Comparison of ENCODE assay signal across 8 cellular contexts in the genomic region with DNA sequence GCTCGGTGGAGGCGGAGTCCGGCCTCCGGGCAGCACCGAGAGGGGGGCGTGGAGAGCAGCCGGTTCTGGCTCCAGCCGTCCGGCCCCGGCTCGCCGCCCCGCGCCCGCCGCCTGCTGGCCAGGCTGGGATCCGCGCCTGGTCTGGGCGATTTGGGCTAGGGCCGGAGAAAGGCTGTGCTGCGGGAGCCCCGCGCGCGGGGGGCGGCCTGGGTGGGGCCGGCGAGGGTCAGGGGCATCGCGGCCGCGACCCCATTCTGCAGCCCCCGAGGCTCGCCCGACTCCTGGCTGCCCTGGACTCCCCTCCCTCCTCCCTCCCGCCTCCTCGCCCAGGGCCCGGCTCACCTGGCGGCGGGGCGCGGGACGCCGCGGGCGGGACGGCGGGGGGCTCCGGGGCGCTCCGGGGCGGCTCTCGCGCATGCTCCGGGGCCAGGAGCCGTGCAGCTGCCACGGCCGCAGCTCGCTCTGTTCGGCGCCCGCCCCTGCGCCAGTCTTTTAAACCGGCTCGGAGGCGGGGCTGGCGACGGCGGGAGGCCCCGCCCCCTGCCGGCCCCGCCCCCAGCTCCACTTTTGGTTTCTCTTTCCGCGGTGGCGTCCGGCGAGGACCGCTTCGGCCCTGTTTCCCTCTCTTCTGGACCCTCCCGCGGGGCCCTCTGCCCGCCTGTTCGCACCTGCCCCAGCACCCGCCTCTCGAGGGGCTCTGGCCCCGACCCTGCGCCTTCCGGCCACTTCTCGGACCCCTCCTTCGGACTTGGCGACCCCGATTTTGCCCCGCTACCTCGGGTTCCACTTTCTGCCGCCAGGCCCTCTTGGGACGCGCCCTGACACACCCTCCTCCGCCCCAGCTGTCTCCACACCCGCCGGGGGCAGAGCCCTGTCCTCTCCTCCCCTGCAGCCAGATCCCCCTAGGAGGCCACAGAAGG. TPM values are rescaled to one million over a fixed set of nuclear protein-coding genes. Genes with fewer than 3 reads are reported as not detected.
DNase-seq lines count a peak whose midpoint lies in the region; TF ChIP-seq lines count a peak whose summit lies in the region.

A gene with protein sequence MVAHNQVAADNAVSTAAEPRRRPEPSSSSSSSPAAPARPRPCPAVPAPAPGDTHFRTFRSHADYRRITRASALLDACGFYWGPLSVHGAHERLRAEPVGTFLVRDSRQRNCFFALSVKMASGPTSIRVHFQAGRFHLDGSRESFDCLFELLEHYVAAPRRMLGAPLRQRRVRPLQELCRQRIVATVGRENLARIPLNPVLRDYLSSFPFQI (minus strand): TSS at position 468 of the 920 bp plus-strand sequence. CDS start 726 bp downstream, outside the sequence.

- H3K36me3 ChIP-seq in Loucy (ENCODE audit: insufficient read depth, low read length) = no peaks in the 10 kb centered on the region
- no peaks in the 10 kb centered on the region for H3K36me3 ChIP-seq in SK-N-MC (ENCODE audit: insufficient read depth, low read length)
- H3K36me3 ChIP-seq in testis (ENCODE audit: low read depth, missing control alignments) = no peaks in the 10 kb centered on the region

- no peak within 1 kb of the TSS for H2AFZ ChIP-seq in H9 (ENCODE audit: low read length)
- peak within 1 kb of the TSS; percentile 86; the same call in 1 of the 2 replicates for H2AFZ ChIP-seq in Loucy (ENCODE audit: low read length)

- H3K9me2 ChIP-seq in Loucy (replicated peaks; ENCODE audit: low read depth, low read length) = no peaks in the 10 kb centered on the region

- H3K27me3 ChIP-seq in H9 (ENCODE audit: insufficient read depth, low read length) (no peaks in the 10 kb centered on the region), Loucy (ENCODE audit: insufficient read depth, low read length, poor library complexity, severe bottlenecking) (no peaks in the 10 kb centered on the region), testis (no peaks in the 10 kb centered on the region)

- H2AK5ac ChIP-seq in H9 (ENCODE audit: insufficient read length, low read length) = no peak within 1 kb of the TSS

- H3K9me3 Mint-ChIP-seq in H9 = no peaks in the 10 kb centered on the region
- peaks cover 11% of the 10 kb centered on the region for H3K9me3 Mint-ChIP-seq in glutamatergic neuron (ENCODE audit: unreplicated experiment)
- H3K9me3 Mint-ChIP-seq in osteocyte (ENCODE audit: unreplicated experiment) = no peaks in the 10 kb centered on the region

- TF ChIP-seq CTCF in H9 (conservative IDR thresholded peaks at IDR 0.05) (peak; percentile 96), Loucy (conservative IDR thresholded peaks at IDR 0.05; ENCODE audit: low read length) (peak; percentile 51), glutamatergic neuron (IDR thresholded peaks at IDR 0.05; ENCODE audit: partially characterized antibody, unreplicated experiment) (peak; percentile 99), osteocyte (IDR thresholded peaks at IDR 0.05) (peak; percentile 96), testis (IDR thresholded peaks at IDR 0.05) (peak; percentile 92 to 97 (median 94))

- WGBS in H9 (ENCODE audit: extremely low coverage, insufficient read length, low lambda C conversion rate) = no CpG with 5 or more reads among the region's 100 CpGs
- WGBS in testis, 2 donors = 0% methylated on average over 8 to 99 of the region's 100 CpGs

- H2BK5ac ChIP-seq in H9 (ENCODE audit: insufficient read length, low read length) = no peak within 1 kb of the TSS

- no peaks in the 10 kb centered on the region; the same call in 1 of the 2 replicates for H3K27me3 Mint-ChIP-seq in H9 (ENCODE audit: low read depth)
- H3K27me3 Mint-ChIP-seq in glutamatergic neuron (ENCODE audit: unreplicated experiment) = peaks cover 12% of the 10 kb centered on the region
- H3K27me3 Mint-ChIP-seq in osteocyte (ENCODE audit: unreplicated experiment) = no peaks in the 10 kb centered on the region

- H3K79me1 ChIP-seq in H9 (ENCODE audit: insufficient read depth, low read depth, low read length, poor library complexity, severe bottlenecking) = no peaks in the 10 kb centered on the region

- no peak within 1 kb of the TSS for H2BK120ac ChIP-seq in H9 (ENCODE audit: low read depth, low read length, poor library complexity, severe bottlenecking)

- no peak within 1 kb of the TSS for H3K23ac ChIP-seq in H9 (ENCODE audit: insufficient read length, low read depth, low read length)

- no peak within 1 kb of the TSS for H2BK20ac ChIP-seq in H9 (ENCODE audit: low read depth, low read length, poor library complexity, severe bottlenecking)

- H3F3A ChIP-seq in Loucy (ENCODE audit: low read depth) = no peaks in the 10 kb centered on the region

- H3K14ac ChIP-seq in H9 (ENCODE audit: insufficient read depth, low read length) = peak within 1 kb of the TSS; percentile 86

- peaks cover 6% of the 10 kb centered on the region for H4K20me1 ChIP-seq in H9 (ENCODE audit: control insufficient read depth, insufficient read depth, insufficient read length)
- H4K20me1 ChIP-seq in Loucy (ENCODE audit: insufficient read depth, low read length, poor library complexity, severe bottlenecking) = peaks cover 6% of the 10 kb centered on the region

- H3K27ac ChIP-seq in H9 (ENCODE audit: insufficient read length, low read depth, low read length) (no peak within 1 kb of the TSS), SK-N-MC (no peak within 1 kb of the TSS), testis (peak within 1 kb of the TSS; percentile 84 to 97)

- peak within 1 kb of the TSS; percentile 81 to 92 (median 92); a peak in 6 of 7 replicates for H3K27ac Mint-ChIP-seq in H9
- peak within 1 kb of the TSS; percentile 88 for H3K27ac Mint-ChIP-seq in glutamatergic neuron (ENCODE audit: unreplicated experiment)
- H3K27ac Mint-ChIP-seq in osteocyte (ENCODE audit: unreplicated experiment) = peak within 1 kb of the TSS; percentile 100

- H4K91ac ChIP-seq in H9 (ENCODE audit: insufficient read length, low read depth, low read length) = no peak within 1 kb of the TSS

- H3K4me1 Mint-ChIP-seq in H9 (peaks cover 30 to 31% of the 10 kb centered on the region in 2 experiments), glutamatergic neuron (ENCODE audit: low read depth, unreplicated experiment) (peaks cover 13% of the 10 kb centered on the region), osteocyte (ENCODE audit: unreplicated experiment) (peaks cover 41% of the 10 kb centered on the region)

- intact Hi-C loops in testis (cut with DNase I; ENCODE audit: low total_unique reads) = loop anchor here (5.0 kb wide), 1 partner anchor 284 kb away; no protein-coding TSS in a partner anchor

- peaks cover 10% of the 10 kb centered on the region; the same call in 1 of the 2 replicates for H3K79me2 ChIP-seq in H9 (ENCODE audit: insufficient read depth, low read length)
- H3K79me2 ChIP-seq in Loucy (ENCODE audit: insufficient read depth, low read length) = peaks cover 29% of the 10 kb centered on the region

- peaks cover 9% of the 10 kb centered on the region for H3K23me2 ChIP-seq in H9 (ENCODE audit: insufficient read length, low read depth, low read length, poor library complexity, severe bottlenecking)

- no peak within 1 kb of the TSS for H2BK12ac ChIP-seq in H9 (ENCODE audit: insufficient read length, low read depth, low read length)

- no peak within 1 kb of the TSS for H2BK15ac ChIP-seq in H9 (ENCODE audit: low read depth, low read length)

- peaks cover 5 to 13% (median 8%) of the 10 kb centered on the region in 3 experiments; a peak in 5 of 7 replicates for H3K36me3 Mint-ChIP-seq in H9 (ENCODE audit: insufficient read depth in 1 of 3, low read depth in 3 of 3)
- no peaks in the 10 kb centered on the region for H3K36me3 Mint-ChIP-seq in glutamatergic neuron (ENCODE audit: unreplicated experiment)
- H3K36me3 Mint-ChIP-seq in osteocyte (ENCODE audit: unreplicated experiment) = peaks cover 2% of the 10 kb centered on the region

- DNase-seq in GM03348 (ENCODE audit: low spot score) (peak; percentile 96), H9 (peak; percentile 86), SK-N-MC (ENCODE audit: low read depth, low spot score) (no peak), glutamatergic neuron (peak; percentile 93), osteocyte (ENCODE audit: extremely low spot score, unreplicated experiment) (peak; percentile 97), testis (peak; percentile 90)
- DNase-seq in activated naive CD4-positive, alpha-beta T cell treated with anti-CD3 and anti-CD28 coated beads, Interleukin-2, amount 50 U/mL, for 16 hours = peak; percentile 90

- peak within 1 kb of the TSS; percentile 66 for H3K18ac ChIP-seq in H9 (ENCODE audit: insufficient read length, low read depth, low read length)

- peak within 1 kb of the TSS; percentile 87 for H3K4me3 ChIP-seq in Loucy (ENCODE audit: low read length, poor library complexity, severe bottlenecking)
- H3K4me3 ChIP-seq in SK-N-MC = peak within 1 kb of the TSS; percentile 80
- peak within 1 kb of the TSS; percentile 70 to 77 for H3K4me3 ChIP-seq in testis

- H3K56ac ChIP-seq in H9 (ENCODE audit: insufficient read length, low read depth, low read length) = no peak within 1 kb of the TSS

- H3K4me1 ChIP-seq in H9 (ENCODE audit: insufficient read depth, low read length) (peaks cover 5% of the 10 kb centered on the region; the same call in 1 of the 2 replicates), Loucy (ENCODE audit: insufficient read depth, low read length, poor library complexity, severe bottlenecking) (peaks cover 21% of the 10 kb centered on the region), testis (peaks cover 18% of the 10 kb centered on the region)

- H3K4ac ChIP-seq in H9 (ENCODE audit: low read depth, low read length) = no peak within 1 kb of the TSS

- no peak within 1 kb of the TSS for H4K5ac ChIP-seq in H9 (ENCODE audit: insufficient read length, low read depth, low read length)

- H3K9ac ChIP-seq in H9 (ENCODE audit: extremely low read depth, insufficient read length, low read length) = peak within 1 kb of the TSS; percentile 64
- peak within 1 kb of the TSS; percentile 75 for H3K9ac ChIP-seq in Loucy (ENCODE audit: low read depth, low read length, poor library complexity, severe bottlenecking)
- H3K9ac ChIP-seq in SK-N-MC (ENCODE audit: insufficient read length) = peak within 1 kb of the TSS; percentile 61

- H3K9me3 ChIP-seq in H9 (ENCODE audit: control insufficient read depth, low read depth, low read length) (no peaks in the 10 kb centered on the region), Loucy (ENCODE audit: insufficient read depth, low read depth, low read length) (no peaks in the 10 kb centered on the region), SK-N-MC (ENCODE audit: low read depth, low read length) (no peaks in the 10 kb centered on the region), testis (no peaks in the 10 kb centered on the region)

- no peak within 1 kb of the TSS for H4K8ac ChIP-seq in H9 (replicated peaks; ENCODE audit: insufficient read length, low read depth, low read length)

- H3K4me3 Mint-ChIP-seq in H9 (peak within 1 kb of the TSS; percentile 87 to 89), glutamatergic neuron (ENCODE audit: unreplicated experiment) (peak within 1 kb of the TSS; percentile 86), osteocyte (ENCODE audit: unreplicated experiment) (peak within 1 kb of the TSS; percentile 94)

- H3K4me2 ChIP-seq in H9 (ENCODE audit: insufficient read depth, insufficient read length, low read length) (peak within 1 kb of the TSS; percentile 78), Loucy (ENCODE audit: low read depth, low read length, poor library complexity, severe bottlenecking) (peak within 1 kb of the TSS; percentile 83)

- H3T11ph ChIP-seq in H9 (ENCODE audit: low read length) = no peak within 1 kb of the TSS

- peak; percentile 62 for TF ChIP-seq POLR2A in testis (IDR thresholded peaks at IDR 0.05)

RNA-seq across cellular contexts. Expression of the gene that starts here (rescaled TPM):
- total RNA-seq in H9 (2021) (11.0 and 11.5 TPM in 2 replicates), glutamatergic neuron (ENCODE audit: unreplicated experiment) (11.1 TPM), osteocyte (9.7 and 10.6 TPM in 2 replicates), testis (10 to 100 TPM; 10.7 to 16.8 TPM)
- 3.6 TPM for polyA plus RNA-seq in testis (ENCODE audit: insufficient read depth, low read depth, low replicate concordance)

Comparison
In these comparisons a context has a peak if more than half of its experiments do, and no peak if none do; other contexts are left out.
1. H3K27ac ChIP-seq: peak in testis (2 of 2); none in H9 (single experiment) and SK-N-MC (single experiment).
2. Peak in every context shown above with its lines, with median percentiles within 50 percentile points of each other: H3K9ac ChIP-seq, H3K27ac Mint-ChIP-seq, H3K4me3 Mint-ChIP-seq, CTCF ChIP-seq and H3K4me3 ChIP-seq.